37 cellular contexts compared by ENCODE assay signal in the genomic region with DNA sequence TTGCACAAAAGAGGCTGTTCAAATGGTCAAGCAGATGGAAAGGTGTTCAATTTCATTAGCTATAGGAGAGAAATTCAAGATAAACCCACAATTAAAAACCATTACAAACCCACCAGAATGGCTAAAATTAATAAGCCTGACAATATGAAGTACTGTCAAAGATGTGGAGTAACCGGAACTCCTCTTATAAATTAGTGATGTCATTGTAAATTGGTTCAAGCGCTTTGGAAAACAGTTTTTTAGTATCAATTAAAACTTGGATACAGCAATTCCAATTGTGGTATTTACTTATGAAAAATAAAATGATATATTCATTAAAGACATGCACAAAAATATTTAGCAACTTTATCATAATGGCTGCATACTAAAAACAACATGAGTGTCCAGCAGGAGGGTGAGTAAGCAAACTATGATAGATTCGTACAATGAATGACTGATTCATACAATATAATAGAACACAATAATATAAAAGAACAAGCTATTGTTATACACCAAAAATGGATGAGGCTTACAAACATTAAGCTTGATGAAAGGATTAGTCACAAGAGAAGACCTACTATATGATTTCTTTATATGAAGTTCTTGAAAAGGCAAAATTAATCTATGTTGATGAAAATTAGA.
"Had no signal": no experiment of that assay in that cellular context is flagged by ENCODE, and none has a peak within 500 bp of the region (broad histone marks: within the 10 kb centered on the region; RNA-seq: fewer than 3 reads in every experiment).

No MANE protein-coding gene starts in this region.

- H3K27me3 ChIP-seq: adrenal gland, body of pancreas, breast epithelium had no signal

- H3K9me3 Mint-ChIP-seq: activated B cell treated with CpG ODN at 0.5 μM for 24 hours; activated CD4-positive, alpha-beta memory T cell treated with anti-CD3 and anti-CD28 coated beads for 36 hours; activated naive CD4-positive, alpha-beta T cell treated with anti-CD3 and anti-CD28 coated beads for 36 hours; activated naive CD4-positive, alpha-beta T cell treated with anti-CD3 and anti-CD28 coated beads, Interleukin-2, amount 50 U/mL, for 72 hours; activated T-cell treated with anti-CD3 and anti-CD28 coated beads, Interleukin-2, amount 50 U/mL, for 4 hours had no signal

- H3K4me1 ChIP-seq: adrenal gland, body of pancreas had no signal

- H3K4me3 ChIP-seq: adrenal gland, body of pancreas, breast epithelium, PC-9 had no signal

- H2AFZ ChIP-seq: PC-9 had no signal

- H3K36me3 ChIP-seq: adrenal gland, breast epithelium had no signal

- H3K27ac Mint-ChIP-seq: activated B cell treated with CpG ODN at 0.5 μM for 24 hours; activated CD4-positive, alpha-beta memory T cell treated with anti-CD3 and anti-CD28 coated beads for 36 hours; activated naive CD4-positive, alpha-beta T cell treated with anti-CD3 and anti-CD28 coated beads for 36 hours; activated naive CD4-positive, alpha-beta T cell treated with anti-CD3 and anti-CD28 coated beads, Interleukin-2, amount 50 U/mL, for 72 hours; activated T-helper 1 cell treated with anti-CD3 and anti-CD28 coated beads, Interleukin-12 subunit alpha, Interleukin-12 subunit beta, Interleukin-2, Interleukin-4 antibody, amounts not matched to agents 30 ng/mL and 10 ng/mL and 1 ng/mL, durations not matched to agents 14 hours and 24 hours and 36 hours had no signal

- H3K27me3 Mint-ChIP-seq: activated B cell treated with CpG ODN at 0.5 μM for 24 hours; activated CD4-positive, alpha-beta memory T cell treated with anti-CD3 and anti-CD28 coated beads for 36 hours had no signal

- H3K4me2 ChIP-seq: KMS-11, PC-9 had no signal

- H3K36me3 Mint-ChIP-seq: activated CD4-positive, alpha-beta memory T cell treated with anti-CD3 and anti-CD28 coated beads for 36 hours; activated naive CD4-positive, alpha-beta T cell treated with anti-CD3 and anti-CD28 coated beads, Interleukin-2, amount 50 U/mL, for 72 hours had no signal

- FAIRE-seq: astrocyte, RCC 7860 had no signal

- H3K9me3 ChIP-seq: adrenal gland, body of pancreas, breast epithelium had no signal

- DNase-seq: activated B cell treated with CpG ODN at 0.5 μM for 24 hours; activated CD4-positive, alpha-beta memory T cell treated with anti-CD3 and anti-CD28 coated beads for 36 hours; activated CD4-positive, alpha-beta T cell treated with anti-CD3 and anti-CD28 coated beads for 4 hours; activated CD4-positive, alpha-beta T cell treated with anti-CD3 and anti-CD28 coated beads, Interleukin-2, amount 50 U/mL, for 1 hour; activated CD4-positive, CD25-positive, alpha-beta regulatory T cell treated with anti-CD3 and anti-CD28 coated beads, Interleukin-2, amount 50 U/mL, for 72 hours; activated CD8-positive, alpha-beta memory T cell treated with anti-CD3 and anti-CD28 coated beads, Interleukin-2, amount 50 U/mL, for 4 hours; activated gamma-delta T cell treated with Interleukin-2 at 50 U/mL for 16 hours; activated naive CD4-positive, alpha-beta T cell treated with anti-CD3 and anti-CD28 coated beads for 36 hours; activated T-cell treated with anti-CD3 and anti-CD28 coated beads for 4 hours; activated T-cell treated with anti-CD3 and anti-CD28 coated beads, Interleukin-2, amount 50 U/mL, for 4 hours; adrenal gland; body of pancreas; central memory CD4-positive, alpha-beta T cell; NCI-H1105; NCI-H1436; NCI-H1694; NCI-H1930; NCI-H2081 treated with DMSO at 0.1 percent for 48 hours; NCI-H226; NCI-H446 treated with DMSO at 0.1 percent for 48 hours; NCI-H524 treated with DMSO at 0.1 percent for 48 hours; NCI-H748 treated with DMSO at 0.1 percent for 48 hours; NK-92 treated with Interleukin-12 subunit alpha and Interleukin-12 subunit beta, amount 100 ng/mL, for 24 hours; PC-9; SIG-M5; SW 1271; T-helper 1 cell; T-helper 2 cell; T-helper 9 cell had no signal

- H3K27ac ChIP-seq: adrenal gland, body of pancreas, breast epithelium, KMS-11, PC-9, RWPE1, VCaP had no signal

- H3K9ac ChIP-seq: KMS-11 had no signal

- H3K4me3 Mint-ChIP-seq: activated B cell treated with CpG ODN at 0.5 μM for 24 hours; activated CD4-positive, alpha-beta memory T cell treated with anti-CD3 and anti-CD28 coated beads for 36 hours; activated naive CD4-positive, alpha-beta T cell treated with anti-CD3 and anti-CD28 coated beads for 36 hours; activated T-cell treated with anti-CD3 and anti-CD28 coated beads, Interleukin-2, amount 50 U/mL, for 4 hours; activated T-helper 1 cell treated with anti-CD3 and anti-CD28 coated beads, Interleukin-12 subunit alpha, Interleukin-12 subunit beta, Interleukin-2, Interleukin-4 antibody, amounts not matched to agents 30 ng/mL and 10 ng/mL and 1 ng/mL, durations not matched to agents 14 hours and 24 hours and 36 hours had no signal
